9 cellular contexts compared by ENCODE assay signal in the genomic region with DNA sequence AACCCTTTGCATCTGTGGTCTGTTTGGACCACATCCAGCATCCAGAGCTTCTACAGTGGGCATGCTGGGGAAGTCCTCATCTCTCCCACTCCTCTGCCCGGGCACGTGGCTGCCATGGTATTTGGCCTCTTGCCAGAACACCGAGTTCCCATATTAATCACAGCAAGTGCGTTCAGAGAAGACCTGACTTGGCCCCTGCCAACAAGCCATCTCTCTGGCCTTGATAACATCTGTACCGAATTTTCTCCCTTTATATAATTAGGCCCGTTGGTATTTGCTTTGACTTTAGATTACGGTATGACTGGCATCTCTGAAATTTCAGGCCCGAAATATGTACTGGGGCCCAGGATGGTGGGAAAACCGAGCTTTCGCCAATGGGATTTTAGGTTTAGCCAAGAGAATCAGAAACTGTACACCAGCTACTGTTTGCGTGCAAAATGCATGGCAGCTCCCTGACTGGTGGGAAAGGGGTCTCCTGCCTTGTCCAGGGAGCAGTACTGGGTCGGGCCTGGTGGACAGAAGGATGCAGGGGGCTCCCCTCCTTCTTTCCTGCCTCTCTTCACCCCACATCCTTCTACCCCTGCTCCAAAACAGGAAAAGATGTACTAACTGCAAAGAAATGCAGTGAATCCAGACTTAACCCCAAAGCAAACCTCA.
A peak's percentile ranks its signal among the peaks of the same experiment; 100 is the strongest.
DNase-seq lines count a peak whose midpoint lies in the region; ATAC-seq and TF ChIP-seq lines count a peak whose summit lies in the region.
"Had no signal": no experiment of that assay in that cellular context is flagged by ENCODE, and none has a peak within 500 bp of the region (broad histone marks: within the 10 kb centered on the region; RNA-seq: fewer than 3 reads in every experiment).

No MANE protein-coding gene starts in this region.

- in situ Hi-C loops in HAP-1 (cut with MboI; ENCODE audit: low sequenced_read_pairs) = no loop called here

- peaks cover 93% of the 10 kb centered on the region for H3K4me1 Mint-ChIP-seq in activated naive CD8-positive, alpha-beta T cell treated with anti-CD3 and anti-CD28 coated beads, Interleukin-2, amount 50 U/mL, for 24 hours
- peaks cover 52% of the 10 kb centered on the region for H3K4me1 Mint-ChIP-seq in activated naive CD8-positive, alpha-beta T cell treated with anti-CD3 and anti-CD28 coated beads for 36 hours

- peak overlapping the region; percentile 60 for H3K27ac Mint-ChIP-seq in activated naive CD8-positive, alpha-beta T cell treated with anti-CD3 and anti-CD28 coated beads, Interleukin-2, amount 50 U/mL, for 24 hours
- no peak overlapping the region for H3K27ac Mint-ChIP-seq in activated naive CD8-positive, alpha-beta T cell treated with anti-CD3 and anti-CD28 coated beads for 36 hours

- H3K36me3 Mint-ChIP-seq in activated naive CD8-positive, alpha-beta T cell treated with anti-CD3 and anti-CD28 coated beads, Interleukin-2, amount 50 U/mL, for 24 hours (ENCODE audit: low read depth) = peaks cover 61% of the 10 kb centered on the region
- peaks cover 39% of the 10 kb centered on the region for H3K36me3 Mint-ChIP-seq in activated naive CD8-positive, alpha-beta T cell treated with anti-CD3 and anti-CD28 coated beads for 36 hours

- no peak overlapping the region for H3K4me3 Mint-ChIP-seq in activated naive CD8-positive, alpha-beta T cell treated with anti-CD3 and anti-CD28 coated beads, Interleukin-2, amount 50 U/mL, for 24 hours
- H3K4me3 Mint-ChIP-seq in activated naive CD8-positive, alpha-beta T cell treated with anti-CD3 and anti-CD28 coated beads for 36 hours = no peak overlapping the region

- H3K36me3 ChIP-seq in adrenal gland (replicated peaks in 1 of 2) (no peaks in the 10 kb centered on the region), upper lobe of right lung (peaks cover 14% of the 10 kb centered on the region), HAP-1 (replicated peaks) (no peaks in the 10 kb centered on the region)

- H3K27me3 Mint-ChIP-seq in activated naive CD8-positive, alpha-beta T cell treated with anti-CD3 and anti-CD28 coated beads, Interleukin-2, amount 50 U/mL, for 24 hours = no peaks in the 10 kb centered on the region
- no peaks in the 10 kb centered on the region for H3K27me3 Mint-ChIP-seq in activated naive CD8-positive, alpha-beta T cell treated with anti-CD3 and anti-CD28 coated beads for 36 hours

- H3K4me1 ChIP-seq in adrenal gland (replicated peaks in 1 of 2) (peaks cover 0 to 13% of the 10 kb centered on the region in 2 donors), right cardiac atrium (ENCODE audit: control insufficient read depth, insufficient read depth, low read length) (peaks cover 21% of the 10 kb centered on the region), upper lobe of right lung (peaks cover 37% of the 10 kb centered on the region), HAP-1 (no peaks in the 10 kb centered on the region)

- H3K4me3 ChIP-seq in adrenal gland (no peak overlapping the region), right cardiac atrium (ENCODE audit: low read length) (no peak overlapping the region), upper lobe of right lung (no peak overlapping the region), HAP-1 (no peak overlapping the region)

- no peak for ATAC-seq in activated naive CD8-positive, alpha-beta T cell treated with anti-CD3 and anti-CD28 coated beads, Interleukin-2, amount 50 U/mL, for 24 hours
- ATAC-seq in right cardiac atrium = peak; percentile 28 to 39
- peak; percentile 6 for ATAC-seq in upper lobe of right lung

- DNase-seq in activated naive CD8-positive, alpha-beta T cell treated with anti-CD3 and anti-CD28 coated beads, Interleukin-2, amount 50 U/mL, for 24 hours = peak; percentile 58
- DNase-seq in activated naive CD8-positive, alpha-beta T cell treated with anti-CD3 and anti-CD28 coated beads for 36 hours = no peak
- peak in 4 of 7 donors; percentile 38 to 70 (median 48) for DNase-seq in adrenal gland
- DNase-seq in right cardiac atrium = peak; percentile 55 to 84 (median 79)
- DNase-seq in upper lobe of right lung = peak; percentile 61
- no peak for DNase-seq in HAP-1 (ENCODE audit: low spot score in 2 of 2)
- DNase-seq in KG1 (lab: John Stamatoyannopoulos, UW) = no peak
- DNase-seq in head of caudate nucleus = no peak
- DNase-seq: NCI-H446 treated with DMSO at 0.1 percent for 48 hours had no signal

- intact Hi-C loops in adrenal gland (cut with DNase I) = no loop called here
- intact Hi-C loops in right cardiac atrium (cut with DNase I) = no loop called here
- intact Hi-C loops in upper lobe of right lung (cut with DNase I) = no loop called here
- intact Hi-C loops in head of caudate nucleus (cut with DNase I) = no loop called here

- peaks cover 10% of the 10 kb centered on the region for H3K9me3 Mint-ChIP-seq in activated naive CD8-positive, alpha-beta T cell treated with anti-CD3 and anti-CD28 coated beads, Interleukin-2, amount 50 U/mL, for 24 hours
- peaks cover 4% of the 10 kb centered on the region for H3K9me3 Mint-ChIP-seq in activated naive CD8-positive, alpha-beta T cell treated with anti-CD3 and anti-CD28 coated beads for 36 hours

- no peak for TF ChIP-seq POLR2A in adrenal gland (IDR thresholded peaks at IDR 0.05)

- TF ChIP-seq CTCF in adrenal gland (IDR thresholded peaks at IDR 0.05) (no peak), upper lobe of right lung (IDR thresholded peaks at IDR 0.05) (no peak)

- no peaks in the 10 kb centered on the region for H3K9me3 ChIP-seq in adrenal gland (replicated peaks in 1 of 3)
- H3K9me3 ChIP-seq in right cardiac atrium (ENCODE audit: control insufficient read depth, low read length) = no peaks in the 10 kb centered on the region
- H3K9me3 ChIP-seq in upper lobe of right lung = no peaks in the 10 kb centered on the region
- no peaks in the 10 kb centered on the region for H3K9me3 ChIP-seq in HAP-1

- 45 to 50% (median 46%) methylated on average over 12 of the region's 12 CpGs for WGBS in adrenal gland, 4 donors
- 22% methylated on average over 12 of the region's 12 CpGs for WGBS in right cardiac atrium

- peak overlapping the region in 2 of 5 donors; percentile 72 to 86 for H3K27ac ChIP-seq in adrenal gland
- H3K27ac ChIP-seq in right cardiac atrium (ENCODE audit: low read length) = peak overlapping the region; percentile 96
- peak overlapping the region; percentile 58 for H3K27ac ChIP-seq in upper lobe of right lung

- H3K27me3 ChIP-seq in adrenal gland = no peaks in the 10 kb centered on the region
- no peaks in the 10 kb centered on the region for H3K27me3 ChIP-seq in right cardiac atrium (ENCODE audit: control insufficient read depth, insufficient read depth)
- H3K27me3 ChIP-seq in upper lobe of right lung = no peaks in the 10 kb centered on the region
- H3K27me3 ChIP-seq in HAP-1 (ENCODE audit: low read depth) = no peaks in the 10 kb centered on the region

Comparison
In these comparisons a context has a peak if more than half of its experiments do, and no peak if none do; other contexts are left out.
1. DNase-seq: peak in activated naive CD8-positive, alpha-beta T cell treated with anti-CD3 and anti-CD28 coated beads, Interleukin-2, amount 50 U/mL, for 24 hours (single experiment), adrenal gland (4 of 7), right cardiac atrium (3 of 3) and upper lobe of right lung (single experiment); none in activated naive CD8-positive, alpha-beta T cell treated with anti-CD3 and anti-CD28 coated beads for 36 hours (single experiment), HAP-1 (0 of 2), KG1 (single experiment) and head of caudate nucleus (0 of 42).